In genomic region chr11:34653851-34654490, GRCh38 we compare ENCODE assay signal across 8 cellular contexts. TPM values are rescaled to one million over a fixed set of nuclear protein-coding genes. Genes with fewer than 3 reads are reported as not detected.
DNase-seq lines count a peak whose midpoint lies in the region; ATAC-seq lines count a peak whose summit lies in the region.

No MANE protein-coding gene starts in this region.

- no peak overlapping the region for H3K4me3 ChIP-seq in MG63
- H3K4me3 ChIP-seq in mucosa of stomach (ENCODE audit: low read length): no peak overlapping the region

- no peak for ATAC-seq in HG02588 (IDR thresholded peaks at IDR 0.05; ENCODE audit: unreplicated experiment)

- H3K27me3 ChIP-seq in MG63 (no peaks in the 10 kb centered on the region), mucosa of stomach (ENCODE audit: control insufficient read depth, insufficient read depth, low read length) (no peaks in the 10 kb centered on the region)

- H3K4me1 ChIP-seq in mucosa of stomach (ENCODE audit: control insufficient read depth, insufficient read depth, low read length): peaks cover 64% of the 10 kb centered on the region

- H3K27ac ChIP-seq in caudate nucleus (ENCODE audit: low read depth, low read length): peak overlapping the region; percentile 92

- H3K9me3 ChIP-seq in MG63: no peaks in the 10 kb centered on the region; the same call in 1 of the 2 replicates
- no peaks in the 10 kb centered on the region for H3K9me3 ChIP-seq in mucosa of stomach (ENCODE audit: control insufficient read depth, low read length)

- H3K36me3 ChIP-seq in MG63 (peaks cover 36% of the 10 kb centered on the region), mucosa of stomach (ENCODE audit: control insufficient read depth, insufficient read depth, low read length) (peaks cover 4% of the 10 kb centered on the region)

- in situ Hi-C loops in Caki2 (cut with HindIII; ENCODE audit: low pct_unique_long_range_greater_than_20kb, low sequenced_read_pairs): no loop called here

- DNase-seq in Caki2 (ENCODE audit: low read depth) (peak; percentile 90), MG63 (peak; percentile 99), caudate nucleus (lab: John Stamatoyannopoulos, UW) (peak in 3 of 61 donors; percentile 3 to 25 (median 6)), DMS114 treated with DMSO at 0.1 percent for 48 hours (lab: John Stamatoyannopoulos, UW; ENCODE audit: unreplicated experiment) (no peak), NCI-H1694 (lab: John Stamatoyannopoulos, UW) (no peak)
- no peak for DNase-seq in effector CD4-positive, alpha-beta T cell

- peak overlapping the region; percentile 60 for H3K9ac ChIP-seq in mucosa of stomach (ENCODE audit: low read length)

RNA-seq across cellular contexts. Expression of gene EHF, which starts 33.1 kb away (rescaled TPM):
- total RNA-seq in Caki2 (2014; rRNA removed; shearing (Covaris generic); ENCODE audit: low replicate concordance): not detected in 2 replicates
- 1.2 and 6.0 TPM in 2 replicates for total RNA-seq in MG63 (2014; rRNA removed; shearing (Covaris generic); ENCODE audit: low replicate concordance)

Comparison
In these comparisons a context has a peak if more than half of its experiments do, and no peak if none do; other contexts are left out.
1. DNase-seq: peak in Caki2 (single experiment) and MG63 (single experiment); none in DMS114 treated with DMSO at 0.1 percent for 48 hours (single experiment), NCI-H1694 (single experiment) and effector CD4-positive, alpha-beta T cell (single experiment).